12 cellular contexts compared by ENCODE assay signal in genomic region chr20:44196278-44196677, GRCh38. TPM values are rescaled to one million over a fixed set of nuclear protein-coding genes. Genes with fewer than 3 reads are reported as not detected.
A peak's percentile ranks its signal among the peaks of the same experiment; 100 is the strongest.
DNase-seq lines count a peak whose midpoint lies in the region; ATAC-seq and TF ChIP-seq lines count a peak whose summit lies in the region.
"Had no signal": no experiment of that assay in that cellular context is flagged by ENCODE, and none has a peak within 500 bp of the region (broad histone marks: within the 10 kb centered on the region; RNA-seq: fewer than 3 reads in every experiment).

No MANE protein-coding gene starts in this region.

- H3K4me3 Mint-ChIP-seq in type B pancreatic cell = no peak overlapping the region

- H3K79me2 ChIP-seq in OCI-LY3 (ENCODE audit: low read length) = peaks cover 25% of the 10 kb centered on the region
- peaks cover 22% of the 10 kb centered on the region for H3K79me2 ChIP-seq in osteoblast (ENCODE audit: insufficient read depth, low read length)

- peaks cover 43% of the 10 kb centered on the region for H4K20me1 ChIP-seq in OCI-LY3 (ENCODE audit: insufficient read depth, low read length)
- peaks cover 14% of the 10 kb centered on the region for H4K20me1 ChIP-seq in osteoblast (ENCODE audit: insufficient read depth, low read length)

- H3K27me3 ChIP-seq in cardiac muscle cell (no peaks in the 10 kb centered on the region), OCI-LY3 (ENCODE audit: low read depth, low read length) (no peaks in the 10 kb centered on the region), osteoblast (ENCODE audit: insufficient read depth, low read length) (no peaks in the 10 kb centered on the region)
- H3K27me3 ChIP-seq: tibial artery had no signal

- H2AFZ ChIP-seq in OCI-LY3 (ENCODE audit: low read depth, low read length) (no peak overlapping the region), osteoblast (ENCODE audit: low read length) (no peak overlapping the region)

- intact Hi-C loops in Right ventricle myocardium inferior (cut with DNase I) = no loop called here

- H3K36me3 ChIP-seq in cardiac muscle cell (peaks cover 44% of the 10 kb centered on the region), OCI-LY3 (replicated peaks; ENCODE audit: low read depth, low read length) (peaks cover 53% of the 10 kb centered on the region), osteoblast (ENCODE audit: insufficient read depth, low read length) (peaks cover 45% of the 10 kb centered on the region)

- no peak overlapping the region for H3K27ac Mint-ChIP-seq in type B pancreatic cell

- H3K4me1 ChIP-seq in cardiac muscle cell (ENCODE audit: low read depth) = no peaks in the 10 kb centered on the region
- no peaks in the 10 kb centered on the region for H3K4me1 ChIP-seq in OCI-LY3 (ENCODE audit: low read length)
- H3K4me1 ChIP-seq in osteoblast (ENCODE audit: insufficient read depth, low read length) = peaks cover 17% of the 10 kb centered on the region

- no peaks in the 10 kb centered on the region for H3K9me3 Mint-ChIP-seq in type B pancreatic cell

- H3K27ac ChIP-seq in cardiac muscle cell = peak overlapping the region; percentile 55
- H3K27ac ChIP-seq in OCI-LY3 (ENCODE audit: low read length) = no peak overlapping the region
- no peak overlapping the region for H3K27ac ChIP-seq in osteoblast (ENCODE audit: low read depth, low read length)
- H3K27ac ChIP-seq: tibial artery had no signal

- no peaks in the 10 kb centered on the region for H3K27me3 Mint-ChIP-seq in type B pancreatic cell

- H3K4me1 Mint-ChIP-seq in type B pancreatic cell (ENCODE audit: unreplicated experiment) = no peaks in the 10 kb centered on the region

- peaks cover 10% of the 10 kb centered on the region for H3K36me3 Mint-ChIP-seq in type B pancreatic cell

- TF ChIP-seq CTCF in cardiac muscle cell (IDR thresholded peaks at IDR 0.05; ENCODE audit: low read depth, low read length) (peak; percentile 19), OCI-LY3 (IDR thresholded peaks at IDR 0.05; ENCODE audit: low read depth, low read length) (0 out of 2 replicates have a peak, but pooled peaks have one; percentile 15), choroid plexus epithelial cell (conservative IDR thresholded peaks at IDR 0.05; ENCODE audit: low read depth, low read length) (peak; percentile 26), osteoblast (IDR thresholded peaks at IDR 0.05; ENCODE audit: extremely low read depth, low read depth, low read length) (peak; percentile 9), type B pancreatic cell (conservative IDR thresholded peaks at IDR 0.05) (no peak)

- H3K9me3 ChIP-seq in cardiac muscle cell (ENCODE audit: low read depth) = no peaks in the 10 kb centered on the region
- no peaks in the 10 kb centered on the region for H3K9me3 ChIP-seq in OCI-LY3 (ENCODE audit: insufficient read depth, low read length)
- no peaks in the 10 kb centered on the region for H3K9me3 ChIP-seq in osteoblast (ENCODE audit: low read depth, low read length)
- H3K9me3 ChIP-seq: tibial artery had no signal

- DNase-seq in cardiac muscle cell (ENCODE audit: low read depth in 1 of 2, low spot score in 1 of 2) (no peak), Right ventricle myocardium inferior (ENCODE audit: missing footprints) (no peak), choroid plexus epithelial cell (ENCODE audit: low read depth) (peak; percentile 39), osteoblast (ENCODE audit: insufficient read length, low spot score, missing footprints) (no peak), NCI-H146 (lab: John Stamatoyannopoulos, UW) (no peak), HPDE6-E6E7 (ENCODE audit: extremely low spot score) (no peak), type B pancreatic cell (ENCODE audit: extremely low spot score, unreplicated experiment) (no peak)
- DNase-seq: activated gamma-delta T cell treated with Interleukin-2 at 50 U/mL for 16 hours; IMR-90; stimulated activated CD4-positive, alpha-beta T cell treated with anti-CD3 and anti-CD28 coated beads, Interleukin-4, amount 100 ng/mL, for 1 hour; tibial artery had no signal

- H3K4me3 ChIP-seq in cardiac muscle cell (no peak overlapping the region), OCI-LY3 (ENCODE audit: low read length) (no peak overlapping the region), choroid plexus epithelial cell (ENCODE audit: low read depth, low read length) (no peak overlapping the region), osteoblast (ENCODE audit: insufficient read depth, low read length) (no peak overlapping the region)
- H3K4me3 ChIP-seq: tibial artery had no signal

- no peak for ATAC-seq in Right ventricle myocardium inferior

- H3K9ac ChIP-seq in OCI-LY3 (ENCODE audit: low read length) = no peak overlapping the region

- no peak overlapping the region for H3K4me2 ChIP-seq in OCI-LY3 (ENCODE audit: low read length)
- H3K4me2 ChIP-seq in osteoblast (ENCODE audit: insufficient read depth, low read length) = no peak overlapping the region

RNA-seq across cellular contexts. Expression of gene JPH2, which starts 9.3 kb away (rescaled TPM):
- total RNA-seq in cardiac muscle cell = 154 and 205 TPM in 2 replicates
- polyA plus RNA-seq in cardiac muscle cell = 97.2 and 142 TPM in 2 replicates
- 197 TPM for total RNA-seq in Right ventricle myocardium inferior
- 1.2 and 2.2 TPM in 2 replicates for total RNA-seq in osteoblast
- 4.9 and 17.3 TPM in 2 replicates for total RNA-seq in type B pancreatic cell (ENCODE audit: low replicate concordance)

RNA-seq across cellular contexts. Expression of gene OSER1, which starts 14.3 kb away (rescaled TPM):
- total RNA-seq in cardiac muscle cell (28.5 and 28.6 TPM in 2 replicates), Right ventricle myocardium inferior (32.1 TPM), osteoblast (46.7 and 47.4 TPM in 2 replicates), type B pancreatic cell (ENCODE audit: low replicate concordance) (31.1 and 38.4 TPM in 2 replicates)
- polyA plus RNA-seq in cardiac muscle cell = 35.2 and 41.4 TPM in 2 replicates

RNA-seq across cellular contexts. Expression of gene GDAP1L1, which starts 50.8 kb away (rescaled TPM):
- total RNA-seq in cardiac muscle cell (3.9 and 5.2 TPM in 2 replicates), Right ventricle myocardium inferior (0.38 TPM), osteoblast (0.72 TPM in 1 of 2 replicates, not detected in the other), type B pancreatic cell (ENCODE audit: low replicate concordance) (1.3 and 1.8 TPM in 2 replicates)
- 0.86 and 5.5 TPM in 2 replicates for polyA plus RNA-seq in cardiac muscle cell
- total RNA-seq: IMR-90 had no signal
- polyA plus RNA-seq: IMR-90 had no signal
